ENCODE assay signal across 8 cellular contexts in genomic region chr7:150974468-150975391, GRCh38. TPM values are rescaled to one million over a fixed set of nuclear protein-coding genes. Genes with fewer than 3 reads are reported as not detected.
DNase-seq lines count a peak whose midpoint lies in the region; ATAC-seq, FAIRE-seq and TF ChIP-seq lines count a peak whose summit lies in the region.

No MANE protein-coding gene starts in this region.

- H3K27me3 ChIP-seq in CD8-positive, alpha-beta T cell (ENCODE audit: insufficient read depth, low read length): peaks cover 17% of the 10 kb centered on the region

- H3K9me3 ChIP-seq in CD8-positive, alpha-beta T cell (ENCODE audit: low read length): no peaks in the 10 kb centered on the region
- H3K9me3 ChIP-seq in T-helper 17 cell (ENCODE audit: control insufficient read depth, low read length, poor library complexity, severe bottlenecking) (no peaks in the 10 kb centered on the region), kidney (ENCODE audit: control insufficient read depth in 1 of 2, low read length in 2 of 2) (no peaks in the 10 kb centered on the region)

- no peak for FAIRE-seq in kidney (lab: Jason Lieb, UNC)

- POLR2A ChIA-PET in CD8-positive, alpha-beta T cell (lab: Charles Lee): interaction anchor here (1.3 to 3.0 kb wide), 4 partner anchors 9 to 44 kb away, joined by 3 to 12 read pairs (median 6); no protein-coding TSS in a partner anchor

- CTCF ChIA-PET in CD8-positive, alpha-beta T cell (lab: Charles Lee): interaction anchor here (0.7 to 2.9 kb wide), 10 partner anchors 9 to 136 kb away, joined by 3 to 19 read pairs (median 6); no protein-coding TSS in a partner anchor

- no peak for TF ChIP-seq RAD21 in Ishikawa (IDR thresholded peaks at IDR 0.05; ENCODE audit: low read depth)

- no peaks in the 10 kb centered on the region for H3K36me3 ChIP-seq in CD8-positive, alpha-beta T cell (ENCODE audit: insufficient read depth, low read length)
- H3K36me3 ChIP-seq in kidney (ENCODE audit: control insufficient read depth in 1 of 2, insufficient read depth in 2 of 2, low read length in 2 of 2): no peaks in the 10 kb centered on the region

- in situ Hi-C loops in astrocyte of the spinal cord (cut with HindIII; ENCODE audit: low sequenced_read_pairs): no loop called here

- ATAC-seq in CD8-positive, alpha-beta T cell: peak; percentile 77
- peak; percentile 54 for ATAC-seq in GM19452 (IDR thresholded peaks at IDR 0.05; ENCODE audit: unreplicated experiment)
- peak; percentile 78 for ATAC-seq in T-helper 17 cell

- H3K27me3 Mint-ChIP-seq in CD8-positive, alpha-beta T cell (ENCODE audit: low read depth): peaks cover 18% of the 10 kb centered on the region
- peaks cover 9% of the 10 kb centered on the region for H3K27me3 Mint-ChIP-seq in T-helper 17 cell

- H3K4me3 Mint-ChIP-seq in CD8-positive, alpha-beta T cell: peak overlapping the region; percentile 84
- H3K4me3 Mint-ChIP-seq in T-helper 17 cell: peak overlapping the region; percentile 92

- H3K27ac Mint-ChIP-seq in CD8-positive, alpha-beta T cell: peak overlapping the region; percentile 89
- peak overlapping the region; percentile 84 for H3K27ac Mint-ChIP-seq in T-helper 17 cell

- peak; percentile 70 to 89 (median 79) for DNase-seq in CD8-positive, alpha-beta T cell
- DNase-seq in T-helper 17 cell (peak; percentile 68 to 82 (median 77)), astrocyte of the spinal cord (ENCODE audit: low read depth, low spot score) (no peak), kidney (no peak), 8988T (no peak)
- DNase-seq in stimulated activated CD4-positive, alpha-beta T cell treated with anti-CD3 and anti-CD28 coated beads, Interleukin-1b, Interleukin-23, amount 100 ng/mL, for 4 hours (ENCODE audit: low read depth in 2 of 2): peak; percentile 72 to 88

- H3K9ac ChIP-seq in kidney (ENCODE audit: low read length in 2 of 2): no peak overlapping the region

- TF ChIP-seq EP300 in Ishikawa (IDR thresholded peaks at IDR 0.05; ENCODE audit: borderline replicate concordance): no peak

- H3K4me1 Mint-ChIP-seq in CD8-positive, alpha-beta T cell (ENCODE audit: low read depth): peaks cover 38% of the 10 kb centered on the region
- H3K4me1 Mint-ChIP-seq in T-helper 17 cell: peaks cover 36% of the 10 kb centered on the region

- H3K36me3 Mint-ChIP-seq in CD8-positive, alpha-beta T cell: no peaks in the 10 kb centered on the region
- H3K36me3 Mint-ChIP-seq in T-helper 17 cell (ENCODE audit: low read depth): peaks cover 4% of the 10 kb centered on the region

- no peaks in the 10 kb centered on the region for H3K9me3 Mint-ChIP-seq in CD8-positive, alpha-beta T cell

- peak overlapping the region; percentile 82 for H3K27ac ChIP-seq in CD8-positive, alpha-beta T cell (ENCODE audit: low read depth, low read length)
- H3K27ac ChIP-seq in kidney (ENCODE audit: low read depth in 2 of 2, low read length in 2 of 2): no peak overlapping the region

- TF ChIP-seq CTCF in CD8-positive, alpha-beta T cell (IDR thresholded peaks at IDR 0.05): peak; percentile 24
- TF ChIP-seq CTCF in astrocyte of the spinal cord (IDR thresholded peaks at IDR 0.05; ENCODE audit: low read depth, low read length) (peak; percentile 20), kidney (IDR thresholded peaks at IDR 0.05; ENCODE audit: borderline replicate concordance, extremely low read depth, insufficient read depth) (no peak)

- intact Hi-C loops in CD8-positive, alpha-beta T cell (cut with DNase I, micrococcal nuclease): loop anchor here (1.0 to 10.0 kb wide), 7 partner anchors 12 to 112 kb away; partner anchors contain the start of genes AGAP3 (in 2 of the 2), ABCB8 (in 1 of the 2), FASTK (in 1 of the 2) and SLC4A2 (in 1 of the 2)
- intact Hi-C loops in kidney (cut with DNase I): no loop called here

- H3K4me1 ChIP-seq in CD8-positive, alpha-beta T cell (ENCODE audit: insufficient read depth, low read length): peaks cover 43% of the 10 kb centered on the region
- peaks cover 0 to 3% of the 10 kb centered on the region in 2 donors for H3K4me1 ChIP-seq in kidney (ENCODE audit: control insufficient read depth in 1 of 2, insufficient read depth in 1 of 2, low read depth in 1 of 2, low read length in 2 of 2)

- peak overlapping the region; percentile 69 for H3K4me3 ChIP-seq in CD8-positive, alpha-beta T cell (ENCODE audit: low read depth, low read length)
- H3K4me3 ChIP-seq in astrocyte of the spinal cord (ENCODE audit: low read depth, low read length) (no peak overlapping the region), kidney (ENCODE audit: low read length in 2 of 2) (peak overlapping the region; percentile 35 to 42)

TF ChIP-seq in Ishikawa, 13 proteins besides CTCF, POLR2A, EP300 and RAD21:
- TF ChIP-seq ZBTB7A (IDR thresholded peaks at IDR 0.05; ENCODE audit: low read depth) (no peak), CREB1 (IDR thresholded peaks at IDR 0.05; ENCODE audit: low read depth) (no peak), EGR1 (IDR thresholded peaks at IDR 0.05) (peak; percentile 75), FOXM1 (IDR thresholded peaks at IDR 0.05; ENCODE audit: borderline replicate concordance, low read depth) (no peak), USF1 (IDR thresholded peaks at IDR 0.05) (no peak), NFIC (IDR thresholded peaks at IDR 0.05) (no peak; the same call in 1 of the 2 replicates), MAX (IDR thresholded peaks at IDR 0.05) (peak; percentile 22; the same call in 1 of the 2 replicates)

RNA-seq across cellular contexts. Expression of gene KCNH2, which starts 3.4 kb away (rescaled TPM):
- under 1 TPM; 0.90 to 0.97 TPM for total RNA-seq in CD8-positive, alpha-beta T cell
- total RNA-seq in T-helper 17 cell (1 to 10 TPM; 2.2 to 5.6 TPM), kidney (1.3 TPM)
- 1.5 TPM for polyA plus RNA-seq in kidney (ENCODE audit: insufficient read depth, low read depth, low replicate concordance)

RNA-seq across cellular contexts. Expression of gene NOS3, which starts 16.1 kb away (rescaled TPM):
- total RNA-seq in CD8-positive, alpha-beta T cell: 1 to 10 TPM; 1.1 to 1.4 TPM
- total RNA-seq in T-helper 17 cell: 1 to 10 TPM; 9.4 to 9.6 TPM
- total RNA-seq in kidney: 51.7 TPM
- polyA plus RNA-seq in kidney (ENCODE audit: insufficient read depth, low read depth, low replicate concordance): 9.3 TPM

RNA-seq across cellular contexts. Expression of gene ATG9B, which starts 49.6 kb away (rescaled TPM):
- 10 to 100 TPM in 1 of 2 experiments, 1 to 10 TPM in 1; 9.2 to 12.7 TPM for total RNA-seq in CD8-positive, alpha-beta T cell
- 10 to 100 TPM in 1 of 2 donors, 1 to 10 TPM in 1; 5.3 to 12.2 TPM for total RNA-seq in T-helper 17 cell
- 0.19 TPM for total RNA-seq in kidney
- 0.19 TPM for polyA plus RNA-seq in kidney (ENCODE audit: insufficient read depth, low read depth, low replicate concordance)

RNA-seq across cellular contexts. Expression of gene ABCB8, which starts 53.5 kb away (rescaled TPM):
- total RNA-seq in CD8-positive, alpha-beta T cell: 10 to 100 TPM; 43.6 to 49.3 TPM
- total RNA-seq in T-helper 17 cell (10 to 100 TPM; 47.7 to 60.1 TPM), kidney (36.0 TPM)
- 34.3 TPM for polyA plus RNA-seq in kidney (ENCODE audit: insufficient read depth, low read depth, low replicate concordance)

Comparison
In these comparisons a context has a peak if more than half of its experiments do, and no peak if none do; other contexts are left out.
1. DNase-seq: peak in CD8-positive, alpha-beta T cell (7 of 7), T-helper 17 cell (3 of 3) and stimulated activated CD4-positive, alpha-beta T cell treated with anti-CD3 and anti-CD28 coated beads, Interleukin-1b, Interleukin-23, amount 100 ng/mL, for 4 hours (2 of 2); none in astrocyte of the spinal cord (single experiment), kidney (single experiment) and 8988T (single experiment).
2. RNA of gene NOS3, which starts 16.1 kb away (total RNA-seq): 51.7 TPM in kidney (single experiment) and 9.4 to 9.6 TPM in T-helper 17 cell; 1.1 to 1.4 TPM in CD8-positive, alpha-beta T cell; every median in the first group is over 4 times any median in the second.
3. Peak in every context shown above with its lines, with median percentiles within 50 percentile points of each other: ATAC-seq.